ENCODE assay signal across 10 cellular contexts in genomic region chr18:36035253-36035652, GRCh38. TPM values are rescaled to one million over a fixed set of nuclear protein-coding genes. Genes with fewer than 3 reads are reported as not detected.
DNase-seq lines count a peak whose midpoint lies in the region; ATAC-seq, FAIRE-seq and TF ChIP-seq lines count a peak whose summit lies in the region.
"Had no signal": no experiment of that assay in that cellular context is flagged by ENCODE, and none has a peak within 500 bp of the region (broad histone marks: within the 10 kb centered on the region; RNA-seq: fewer than 3 reads in every experiment).

No MANE protein-coding gene starts in this region.

- ATAC-seq in SK-N-SH treated with all-trans-retinoic acid at 6 μM for 48 hours (peak; percentile 25; the same call in 1 of the 3 replicates), GM19395 (IDR thresholded peaks at IDR 0.05; ENCODE audit: unreplicated experiment) (no peak)

- FAIRE-seq in GM12892 (lab: Jason Lieb, UNC) (peak; percentile 62), GM19239 (lab: Jason Lieb, UNC) (no peak)
- FAIRE-seq: TTC549 had no signal

- TF ChIP-seq POLR2A in GM12892 (IDR thresholded peaks at IDR 0.05; ENCODE audit: low read depth, low read length) = no peak

- DNase-seq in GM12892 (ENCODE audit: insufficient read length) (no peak), NCI-H1930 (lab: John Stamatoyannopoulos, UW) (peak; percentile 85 to 87), pulmonary artery endothelial cell (ENCODE audit: low read depth, low spot score) (peak; percentile 72), GM19239 (ENCODE audit: insufficient read length, low spot score) (no peak), GF-D8 (lab: John Stamatoyannopoulos, UW) (no peak)
- DNase-seq: activated naive CD8-positive, alpha-beta T cell treated with anti-CD3 and anti-CD28 coated beads, Interleukin-2, amount 50 U/mL, for 24 hours; NCI-H1694 had no signal

TF ChIP-seq in SK-N-SH treated with all-trans-retinoic acid at 6 μM for 48 hours, 23 proteins besides CTCF, POLR2A, EP300 and RAD21:
- TF ChIP-seq TOX (CRISPR knock-in tag; IDR thresholded peaks at IDR 0.05; ENCODE audit: borderline replicate concordance) (no peak), ZNF8 (CRISPR knock-in tag; IDR thresholded peaks at IDR 0.05) (peak; percentile 39), ZFP3 (CRISPR knock-in tag; IDR thresholded peaks at IDR 0.05) (no peak), TSHZ2 (CRISPR knock-in tag; IDR thresholded peaks at IDR 0.05) (peak; percentile 96), ZC3H10 (CRISPR knock-in tag; IDR thresholded peaks at IDR 0.05) (no peak), CREB5 (CRISPR knock-in tag; IDR thresholded peaks at IDR 0.05; ENCODE audit: low read depth) (no peak), ZNF70 (CRISPR knock-in tag; IDR thresholded peaks at IDR 0.05) (peak; percentile 29; the same call in 1 of the 2 replicates), CSDC2 (CRISPR knock-in tag; IDR thresholded peaks at IDR 0.05) (no peak), OSR1 (CRISPR knock-in tag; IDR thresholded peaks at IDR 0.05) (no peak), PATZ1 (CRISPR knock-in tag; IDR thresholded peaks at IDR 0.05; ENCODE audit: borderline replicate concordance) (no peak), TCF4 (CRISPR knock-in tag; IDR thresholded peaks at IDR 0.05; ENCODE audit: borderline replicate concordance) (peak; percentile 99), ARNTL (CRISPR knock-in tag; IDR thresholded peaks at IDR 0.05; ENCODE audit: borderline replicate concordance, low read depth) (no peak), SNAI2 (CRISPR knock-in tag; IDR thresholded peaks at IDR 0.05) (no peak), CSRNP3 (CRISPR knock-in tag; IDR thresholded peaks at IDR 0.05) (peak; percentile 88), BACH2 (CRISPR knock-in tag; IDR thresholded peaks at IDR 0.05; ENCODE audit: borderline replicate concordance) (0 out of 2 replicates have a peak, but pooled peaks have one; percentile 46), RARB (CRISPR knock-in tag; IDR thresholded peaks at IDR 0.05) (no peak), GLIS3 (CRISPR knock-in tag; IDR thresholded peaks at IDR 0.05) (no peak), ISL1 (CRISPR knock-in tag; IDR thresholded peaks at IDR 0.05) (peak; percentile 66), ZFP30 (CRISPR knock-in tag; IDR thresholded peaks at IDR 0.05) (peak; percentile 4; the same call in 1 of the 2 replicates), POU6F1 (CRISPR knock-in tag; IDR thresholded peaks at IDR 0.05; ENCODE audit: borderline replicate concordance, low read depth) (no peak), PPARA (CRISPR knock-in tag; IDR thresholded peaks at IDR 0.05; ENCODE audit: borderline replicate concordance) (0 out of 2 replicates have a peak, but pooled peaks have one; percentile 22), ZNF565 (CRISPR knock-in tag; conservative IDR thresholded peaks at IDR 0.05; ENCODE audit: low read depth) (no peak), ESRRG (CRISPR knock-in tag; IDR thresholded peaks at IDR 0.05) (0 out of 2 replicates have a peak, but pooled peaks have one; percentile 53)
TF ChIP-seq in SK-N-SH treated with all-trans-retinoic acid at 6 μM for 48 hours: peak in this region for 10.

RNA-seq across cellular contexts. Expression of gene RPRD1A, which starts 32.1 kb away (rescaled TPM):
- polyA plus RNA-seq in GM12892 (2012; ENCODE audit: missing spikeins) = 31.2 TPM
- 57.9 and 76.2 TPM in 2 replicates for total RNA-seq in pulmonary artery endothelial cell

Comparison
In these comparisons a context has a peak if more than half of its experiments do, and no peak if none do; other contexts are left out.
1. DNase-seq: peak in NCI-H1930 (2 of 2) and pulmonary artery endothelial cell (single experiment); none in GM12892 (single experiment), GM19239 (single experiment) and GF-D8 (single experiment).